Comparison of ENCODE assay signal across 8 cellular contexts in the genomic region with DNA sequence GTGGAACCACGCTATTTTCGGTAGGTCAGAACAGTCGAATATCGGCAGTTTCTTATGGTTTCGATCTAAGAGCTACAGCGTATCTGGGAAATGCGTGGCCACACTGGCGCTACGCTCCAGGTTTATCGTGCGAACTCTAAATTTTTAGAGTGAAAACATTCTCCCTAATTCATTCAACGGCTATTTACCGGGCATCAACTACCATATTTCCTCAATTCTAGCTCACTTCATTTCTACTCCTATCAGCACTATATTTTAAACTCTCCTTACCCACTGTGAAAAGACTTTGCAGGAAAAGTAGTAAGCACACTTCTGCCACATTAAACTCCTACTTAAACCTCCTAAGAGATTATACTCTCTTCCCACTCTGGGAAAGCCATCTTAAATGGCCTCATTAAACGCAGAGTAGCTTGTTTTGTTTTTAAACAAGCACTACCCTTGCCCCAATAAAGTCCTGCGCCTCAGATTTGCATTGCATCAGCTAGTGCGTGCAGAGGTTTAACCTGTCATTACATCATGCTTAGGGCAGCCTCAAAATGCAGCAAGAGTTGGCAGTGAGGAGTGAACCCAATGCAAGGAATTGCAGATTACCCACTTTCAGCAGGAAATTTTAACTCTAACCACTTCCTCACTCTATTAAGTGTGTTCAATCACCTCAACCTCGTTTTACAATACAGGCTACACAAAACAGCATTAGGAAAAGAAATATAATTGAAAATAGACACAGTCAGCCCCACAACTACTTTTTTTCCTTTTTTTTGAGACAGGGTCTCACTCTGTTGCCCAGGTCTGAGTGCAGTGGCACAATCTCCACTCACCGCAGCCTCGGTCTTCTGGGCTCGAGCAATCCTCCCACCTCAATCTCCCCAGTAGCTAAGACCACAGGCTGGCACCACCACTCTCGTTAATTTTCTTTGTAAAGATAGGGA. TPM values are rescaled to one million over a fixed set of nuclear protein-coding genes. Genes with fewer than 3 reads are reported as not detected.
DNase-seq lines count a peak whose midpoint lies in the region; ATAC-seq, FAIRE-seq and TF ChIP-seq lines count a peak whose summit lies in the region.

No MANE protein-coding gene starts in this region.

- intact Hi-C loops in CD8-positive, alpha-beta T cell (cut with DNase I, micrococcal nuclease), result loop anchor here (1.0 to 5.0 kb wide), 4 partner anchors 17 to 904 kb away; a partner anchor contains a TSS
- intact Hi-C loops in pancreas (cut with DNase I), result no loop called here

- CTCF ChIA-PET in CD8-positive, alpha-beta T cell (lab: Charles Lee), result interaction anchor here (0.9 to 5.2 kb wide), 7 partner anchors 10 to 264 kb away, joined by 3 to 32 read pairs (median 4); no protein-coding TSS in a partner anchor

- 18% methylated on average over 21 of the region's 21 CpGs for WGBS in pancreas, 2 donors

- H3K4me3 Mint-ChIP-seq in CD8-positive, alpha-beta T cell, result peak overlapping the region; percentile 89

- no peaks in the 10 kb centered on the region for H3K27me3 Mint-ChIP-seq in CD8-positive, alpha-beta T cell (ENCODE audit: low read depth)

- H3K9ac ChIP-seq in OCI-LY3 (ENCODE audit: low read length), result peak overlapping the region; percentile 54

- POLR2A ChIA-PET in CD8-positive, alpha-beta T cell (lab: Charles Lee), result interaction anchor here (0.6 to 2.2 kb wide), 6 partner anchors 9 to 257 kb away, joined by 3 to 10 read pairs (median 6); a partner anchor contains a TSS

- TF ChIP-seq CTCF in CD8-positive, alpha-beta T cell (IDR thresholded peaks at IDR 0.05), result no peak
- TF ChIP-seq CTCF in OCI-LY3 (IDR thresholded peaks at IDR 0.05; ENCODE audit: low read depth, low read length) (no peak), pancreas (IDR thresholded peaks at IDR 0.05) (no peak)

- H3K4me1 Mint-ChIP-seq in CD8-positive, alpha-beta T cell (ENCODE audit: low read depth), result peaks cover 43% of the 10 kb centered on the region

- peak overlapping the region; percentile 97 for H3K27ac Mint-ChIP-seq in CD8-positive, alpha-beta T cell

- ATAC-seq in CD8-positive, alpha-beta T cell, result peak; percentile 85
- ATAC-seq in GM19043 (IDR thresholded peaks at IDR 0.05; ENCODE audit: low read depth, unreplicated experiment) (peak; percentile 48), HG03196 (IDR thresholded peaks at IDR 0.05; ENCODE audit: unreplicated experiment) (peak; percentile 59), pancreas (peak; percentile 57 to 68 (median 64))

- peaks cover 98% of the 10 kb centered on the region for H3K79me2 ChIP-seq in OCI-LY3 (ENCODE audit: low read length)

- H2AFZ ChIP-seq in OCI-LY3 (ENCODE audit: low read depth, low read length), result no peak overlapping the region

- H3K4me1 ChIP-seq in CD8-positive, alpha-beta T cell (ENCODE audit: insufficient read depth, low read length), result peaks cover 25% of the 10 kb centered on the region
- H3K4me1 ChIP-seq in OCI-LY3 (ENCODE audit: low read length) (peaks cover 21% of the 10 kb centered on the region; the same call in 1 of the 2 replicates), pancreas (peaks cover 9 to 35% (median 19%) of the 10 kb centered on the region in 3 donors)

- no peaks in the 10 kb centered on the region for H3K36me3 ChIP-seq in CD8-positive, alpha-beta T cell (ENCODE audit: insufficient read depth, low read length)
- H3K36me3 ChIP-seq in OCI-LY3 (replicated peaks; ENCODE audit: low read depth, low read length) (peaks cover 6% of the 10 kb centered on the region), pancreas (no peaks in the 10 kb centered on the region)

- H3K9me3 ChIP-seq in CD8-positive, alpha-beta T cell (ENCODE audit: low read length), result no peaks in the 10 kb centered on the region
- H3K9me3 ChIP-seq in OCI-LY3 (ENCODE audit: insufficient read depth, low read length) (no peaks in the 10 kb centered on the region), pancreas (no peaks in the 10 kb centered on the region)

- no peaks in the 10 kb centered on the region for H3K27me3 ChIP-seq in CD8-positive, alpha-beta T cell (ENCODE audit: insufficient read depth, low read length)
- no peaks in the 10 kb centered on the region for H3K27me3 ChIP-seq in OCI-LY3 (ENCODE audit: low read depth, low read length)
- H3K27me3 ChIP-seq in pancreas, result no peaks in the 10 kb centered on the region

- FAIRE-seq in pancreas (lab: Jason Lieb, UNC), result no peak

- peaks cover 9% of the 10 kb centered on the region for H3K36me3 Mint-ChIP-seq in CD8-positive, alpha-beta T cell

- H3K4me3 ChIP-seq in CD8-positive, alpha-beta T cell (ENCODE audit: low read depth, low read length), result peak overlapping the region; percentile 83
- H3K4me3 ChIP-seq in OCI-LY3 (ENCODE audit: low read length), result peak overlapping the region; percentile 78
- H3K4me3 ChIP-seq in pancreas, result peak overlapping the region in 3 of 4 donors; percentile 27 to 54 (median 47)

- H3K4me2 ChIP-seq in OCI-LY3 (ENCODE audit: low read length), result peak overlapping the region; percentile 79

- peak; percentile 15 to 72 (median 35) for DNase-seq in CD8-positive, alpha-beta T cell
- peak; percentile 63 for DNase-seq in activated naive CD4-positive, alpha-beta T cell treated with Interleukin-2 at 50 U/mL for 16 hours
- DNase-seq in glomerular endothelial cell (ENCODE audit: extremely low read depth, low read depth, low spot score) (peak; percentile 27), pancreas (peak in 2 of 6 donors; percentile 48 to 67), middle frontal gyrus (ENCODE audit: extremely low spot score, low spot score) (no peak)

- H3K27ac ChIP-seq in CD8-positive, alpha-beta T cell (ENCODE audit: low read depth, low read length), result peak overlapping the region; percentile 89
- no peak overlapping the region for H3K27ac ChIP-seq in OCI-LY3 (ENCODE audit: low read length)
- peak overlapping the region; percentile 28 to 85 (median 64) for H3K27ac ChIP-seq in pancreas

- H3K9me3 Mint-ChIP-seq in CD8-positive, alpha-beta T cell, result no peaks in the 10 kb centered on the region

- peaks cover 84% of the 10 kb centered on the region for H4K20me1 ChIP-seq in OCI-LY3 (ENCODE audit: insufficient read depth, low read length)

RNA-seq across cellular contexts. Expression of a gene that starts 18.8 kb away (rescaled TPM):
- 10 to 100 TPM; 28.1 to 34.8 TPM for total RNA-seq in CD8-positive, alpha-beta T cell
- total RNA-seq in glomerular endothelial cell, result 16.5 and 22.4 TPM in 2 replicates
- total RNA-seq in pancreas, result 10 to 100 TPM in 3 of 6 donors, 1 to 10 TPM in 3; 7.2 to 13.2 (median 9.8) TPM
- 10 to 100 TPM in 1 of 2 donors, 1 to 10 TPM in 1; 6.0 to 10.7 TPM for polyA plus RNA-seq in pancreas

Comparison
In these comparisons a context has a peak if more than half of its experiments do, and no peak if none do; other contexts are left out.
1. intact Hi-C loops: an anchor here in CD8-positive, alpha-beta T cell (1.0 to 5.0 kb wide); none called in pancreas.